4 cellular contexts compared by ENCODE assay signal in genomic region chr1:161630128-161630742, GRCh38. TPM values are rescaled to one million over a fixed set of nuclear protein-coding genes. Genes with fewer than 3 reads are reported as not detected.
"Had no signal": no experiment of that assay in that cellular context is flagged by ENCODE, and none has a peak within 500 bp of the region (broad histone marks: within the 10 kb centered on the region; RNA-seq: fewer than 3 reads in every experiment).

No MANE protein-coding gene starts in this region.

RNA-seq across cellular contexts. Expression of gene FCGR3B, which starts 0.7 kb away (rescaled TPM):
- total RNA-seq: PC-3, SJSA1 had no signal
- polyA plus RNA-seq: SK-N-SH had no signal

RNA-seq across cellular contexts. Expression of gene FCGR2B, which starts 32.7 kb away (rescaled TPM):
- total RNA-seq: M059J, PC-3, SJSA1 had no signal
